In the genomic region with DNA sequence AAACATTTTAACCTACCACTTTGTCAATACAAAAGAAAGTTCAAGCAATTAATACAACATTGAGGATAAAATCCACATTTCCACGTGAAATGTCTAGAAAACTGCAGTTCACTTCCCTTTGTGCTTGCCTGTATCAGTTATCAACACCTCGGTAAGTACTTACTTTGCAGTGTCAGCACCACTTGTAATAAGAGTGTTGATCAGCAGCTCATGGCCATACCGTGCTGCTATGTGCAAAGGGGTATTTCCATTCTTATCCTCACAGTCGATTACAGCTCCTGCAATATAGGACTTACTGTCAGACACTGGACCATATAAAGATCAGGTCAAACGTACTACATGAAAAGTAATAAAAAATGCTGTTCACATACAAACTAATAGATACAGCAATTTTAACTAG, we compare ENCODE assay signal across 2 cellular contexts.
TF ChIP-seq lines count a peak whose summit lies in the region.

No MANE protein-coding gene starts in this region.

TF ChIP-seq in GM12878, 131 proteins besides CTCF, POLR2A, EP300 and RAD21 (continued from another document):
- TF ChIP-seq, protein P1, sequence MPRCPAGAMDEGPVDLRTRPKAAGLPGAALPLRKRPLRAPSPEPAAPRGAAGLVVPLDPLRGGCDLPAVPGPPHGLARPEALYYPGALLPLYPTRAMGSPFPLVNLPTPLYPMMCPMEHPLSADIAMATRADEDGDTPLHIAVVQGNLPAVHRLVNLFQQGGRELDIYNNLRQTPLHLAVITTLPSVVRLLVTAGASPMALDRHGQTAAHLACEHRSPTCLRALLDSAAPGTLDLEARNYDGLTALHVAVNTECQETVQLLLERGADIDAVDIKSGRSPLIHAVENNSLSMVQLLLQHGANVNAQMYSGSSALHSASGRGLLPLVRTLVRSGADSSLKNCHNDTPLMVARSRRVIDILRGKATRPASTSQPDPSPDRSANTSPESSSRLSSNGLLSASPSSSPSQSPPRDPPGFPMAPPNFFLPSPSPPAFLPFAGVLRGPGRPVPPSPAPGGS (IDR thresholded peaks at IDR 0.05; ENCODE audit: borderline replicate concordance, insufficient read depth, low read depth, low read length, poor library complexity, severe bottlenecking): no peak
- TF ChIP-seq ZBED1 (IDR thresholded peaks at IDR 0.05; ENCODE audit: borderline replicate concordance): no peak
- no peak for TF ChIP-seq MYC (IDR thresholded peaks at IDR 0.05; ENCODE audit: insufficient read depth, insufficient read length, insufficient replicate concordance, low read length, severe bottlenecking)

TF ChIP-seq in SK-N-SH, 30 proteins besides CTCF, POLR2A, EP300 and RAD21 (continued from another document):
- no peak for TF ChIP-seq SMC3 (IDR thresholded peaks at IDR 0.05; ENCODE audit: low read depth, low read length)
- TF ChIP-seq FOXJ3 (CRISPR knock-in tag; IDR thresholded peaks at IDR 0.05): no peak
- TF ChIP-seq, protein P2, sequence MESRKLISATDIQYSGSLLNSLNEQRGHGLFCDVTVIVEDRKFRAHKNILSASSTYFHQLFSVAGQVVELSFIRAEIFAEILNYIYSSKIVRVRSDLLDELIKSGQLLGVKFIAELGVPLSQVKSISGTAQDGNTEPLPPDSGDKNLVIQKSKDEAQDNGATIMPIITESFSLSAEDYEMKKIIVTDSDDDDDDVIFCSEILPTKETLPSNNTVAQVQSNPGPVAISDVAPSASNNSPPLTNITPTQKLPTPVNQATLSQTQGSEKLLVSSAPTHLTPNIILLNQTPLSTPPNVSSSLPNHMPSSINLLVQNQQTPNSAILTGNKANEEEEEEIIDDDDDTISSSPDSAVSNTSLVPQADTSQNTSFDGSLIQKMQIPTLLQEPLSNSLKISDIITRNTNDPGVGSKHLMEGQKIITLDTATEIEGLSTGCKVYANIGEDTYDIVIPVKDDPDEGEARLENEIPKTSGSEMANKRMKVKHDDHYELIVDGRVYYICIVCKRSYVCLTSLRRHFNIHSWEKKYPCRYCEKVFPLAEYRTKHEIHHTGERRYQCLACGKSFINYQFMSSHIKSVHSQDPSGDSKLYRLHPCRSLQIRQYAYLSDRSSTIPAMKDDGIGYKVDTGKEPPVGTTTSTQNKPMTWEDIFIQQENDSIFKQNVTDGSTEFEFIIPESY (IDR thresholded peaks at IDR 0.05; ENCODE audit: borderline replicate concordance, low read depth): no peak
- TF ChIP-seq, protein P3, sequence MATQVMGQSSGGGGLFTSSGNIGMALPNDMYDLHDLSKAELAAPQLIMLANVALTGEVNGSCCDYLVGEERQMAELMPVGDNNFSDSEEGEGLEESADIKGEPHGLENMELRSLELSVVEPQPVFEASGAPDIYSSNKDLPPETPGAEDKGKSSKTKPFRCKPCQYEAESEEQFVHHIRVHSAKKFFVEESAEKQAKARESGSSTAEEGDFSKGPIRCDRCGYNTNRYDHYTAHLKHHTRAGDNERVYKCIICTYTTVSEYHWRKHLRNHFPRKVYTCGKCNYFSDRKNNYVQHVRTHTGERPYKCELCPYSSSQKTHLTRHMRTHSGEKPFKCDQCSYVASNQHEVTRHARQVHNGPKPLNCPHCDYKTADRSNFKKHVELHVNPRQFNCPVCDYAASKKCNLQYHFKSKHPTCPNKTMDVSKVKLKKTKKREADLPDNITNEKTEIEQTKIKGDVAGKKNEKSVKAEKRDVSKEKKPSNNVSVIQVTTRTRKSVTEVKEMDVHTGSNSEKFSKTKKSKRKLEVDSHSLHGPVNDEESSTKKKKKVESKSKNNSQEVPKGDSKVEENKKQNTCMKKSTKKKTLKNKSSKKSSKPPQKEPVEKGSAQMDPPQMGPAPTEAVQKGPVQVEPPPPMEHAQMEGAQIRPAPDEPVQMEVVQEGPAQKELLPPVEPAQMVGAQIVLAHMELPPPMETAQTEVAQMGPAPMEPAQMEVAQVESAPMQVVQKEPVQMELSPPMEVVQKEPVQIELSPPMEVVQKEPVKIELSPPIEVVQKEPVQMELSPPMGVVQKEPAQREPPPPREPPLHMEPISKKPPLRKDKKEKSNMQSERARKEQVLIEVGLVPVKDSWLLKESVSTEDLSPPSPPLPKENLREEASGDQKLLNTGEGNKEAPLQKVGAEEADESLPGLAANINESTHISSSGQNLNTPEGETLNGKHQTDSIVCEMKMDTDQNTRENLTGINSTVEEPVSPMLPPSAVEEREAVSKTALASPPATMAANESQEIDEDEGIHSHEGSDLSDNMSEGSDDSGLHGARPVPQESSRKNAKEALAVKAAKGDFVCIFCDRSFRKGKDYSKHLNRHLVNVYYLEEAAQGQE (IDR thresholded peaks at IDR 0.05; ENCODE audit: low read depth, low read length): no peak
